Comparison of ENCODE assay signal across 21 cellular contexts in genomic region chr18:73118121-73118816, GRCh38.
DNase-seq lines count a peak whose midpoint lies in the region; ATAC-seq, FAIRE-seq and TF ChIP-seq lines count a peak whose summit lies in the region.
"Had no signal": no experiment of that assay in that cellular context is flagged by ENCODE, and none has a peak within 500 bp of the region (broad histone marks: within the 10 kb centered on the region; RNA-seq: fewer than 3 reads in every experiment).

No MANE protein-coding gene starts in this region.

- H3K4me3 ChIP-seq in bronchial epithelial cell (ENCODE audit: low read depth, low read length): no peak overlapping the region
- no peak overlapping the region for H3K4me3 ChIP-seq in uterus
- H3K4me3 ChIP-seq: sigmoid colon had no signal

- intact Hi-C loops in left cardiac atrium (cut with DNase I) (no loop called here), uterus (cut with DNase I; ENCODE audit: low total_unique reads) (no loop called here)

- no peaks in the 10 kb centered on the region for H3K36me3 ChIP-seq in bronchial epithelial cell (ENCODE audit: control insufficient read depth, insufficient read depth, low read length)
- no peaks in the 10 kb centered on the region for H3K36me3 ChIP-seq in uterus
- H3K36me3 ChIP-seq: brain microvascular endothelial cell, sigmoid colon had no signal

- H3K27me3 ChIP-seq in bronchial epithelial cell (ENCODE audit: control insufficient read depth, insufficient read depth, low read length) (no peaks in the 10 kb centered on the region), uterus (no peaks in the 10 kb centered on the region)
- H3K27me3 ChIP-seq: brain microvascular endothelial cell, sigmoid colon had no signal

- TF ChIP-seq CTCF in bronchial epithelial cell (IDR thresholded peaks at IDR 0.05; ENCODE audit: insufficient read depth, low read length, severe bottlenecking) (no peak), uterus (IDR thresholded peaks at IDR 0.05) (no peak)

- H3K27ac ChIP-seq in uterus: no peak overlapping the region
- H3K27ac ChIP-seq: brain microvascular endothelial cell, C4-2B, sigmoid colon had no signal

- H3K9me3 ChIP-seq in uterus: no peaks in the 10 kb centered on the region
- H3K9me3 ChIP-seq: sigmoid colon had no signal

- no peak for TF ChIP-seq POLR2A in uterus (IDR thresholded peaks at IDR 0.05)

- H3K4me1 ChIP-seq in uterus: no peaks in the 10 kb centered on the region
- H3K4me1 ChIP-seq: sigmoid colon had no signal

- no peak for FAIRE-seq in bronchial epithelial cell (lab: Jason Lieb, UNC)
- FAIRE-seq: islet of Langerhans had no signal

- ATAC-seq in left cardiac atrium (no peak), GM19467 (IDR thresholded peaks at IDR 0.05; ENCODE audit: unreplicated experiment) (no peak)
- ATAC-seq: activated CD8-positive, alpha-beta memory T cell treated with anti-CD3 and anti-CD28 coated beads, Interleukin-2, amount 10 ng/mL, durations not matched to agents 7 days and 5 days; effector memory CD8-positive, alpha-beta T cell; stimulated activated memory B cell treated with anti-CD40 and anti-IgM and Interleukin-4, amounts not matched to agents 10 μg/mL and 1 μg/mL and 100 μg/mL, for 72 hours had no signal

- peak; percentile 41 for DNase-seq in Daoy (ENCODE audit: low read depth)
- peak; percentile 22 to 72 for DNase-seq in NOMO-1 (lab: John Stamatoyannopoulos, UW; ENCODE audit: unreplicated experiment in 2 of 2)
- peak; percentile 78 for DNase-seq in bronchial epithelial cell (ENCODE audit: low read depth)
- peak; percentile 81 for DNase-seq in renal cortical epithelial cell (ENCODE audit: low read depth)
- no peak for DNase-seq in left cardiac atrium
- no peak for DNase-seq in stimulated activated CD4-positive, alpha-beta T cell treated with anti-CD3 and anti-CD28 coated beads, Interleukin-15, amount 100 ng/mL, for 24 hours
- no peak for DNase-seq in uterus
- DNase-seq: activated CD8-positive, alpha-beta memory T cell treated with anti-CD3 and anti-CD28 coated beads, Interleukin-2, amount 10 ng/mL, durations not matched to agents 7 days and 5 days; activated gamma-delta T cell; brain microvascular endothelial cell; DND-41; effector memory CD8-positive, alpha-beta T cell; glutamatergic neuron; H7; NCI-H146; NCI-H446 treated with DMSO at 0.1 percent for 48 hours; sigmoid colon had no signal

Comparison
In these comparisons a context has a peak if more than half of its experiments do, and no peak if none do; other contexts are left out.
1. DNase-seq: peak in Daoy (single experiment), NOMO-1 (2 of 2), bronchial epithelial cell (single experiment) and renal cortical epithelial cell (single experiment); none in left cardiac atrium (single experiment), stimulated activated CD4-positive, alpha-beta T cell treated with anti-CD3 and anti-CD28 coated beads, Interleukin-15, amount 100 ng/mL, for 24 hours (single experiment) and uterus (0 of 2).